In genomic region chr4:27763830-27764525, GRCh38 we compare ENCODE assay signal across 24 cellular contexts.
"Had no signal": no experiment of that assay in that cellular context is flagged by ENCODE, and none has a peak within 500 bp of the region (broad histone marks: within the 10 kb centered on the region; RNA-seq: fewer than 3 reads in every experiment).

No MANE protein-coding gene starts in this region.

- H3K4me3 ChIP-seq: breast epithelium, gastrocnemius medialis, pancreas, prostate gland, sigmoid colon, upper lobe of right lung had no signal

- H3K9me3 ChIP-seq: breast epithelium, gastrocnemius medialis, pancreas, prostate gland, sigmoid colon, upper lobe of right lung had no signal

- H3K36me3 ChIP-seq: breast epithelium, gastrocnemius medialis, pancreas, prostate gland, sigmoid colon, upper lobe of right lung had no signal

- H3K27ac ChIP-seq: breast epithelium, gastrocnemius medialis, pancreas, prostate gland, sigmoid colon, upper lobe of right lung had no signal

- DNase-seq: activated CD4-positive, alpha-beta T cell treated with anti-CD3 and anti-CD28 coated beads for 36 hours; activated CD4-positive, CD25-positive, alpha-beta regulatory T cell; activated CD8-positive, alpha-beta memory T cell treated with anti-CD3 and anti-CD28 coated beads, Interleukin-2, amount 10 ng/mL, durations not matched to agents 7 days and 5 days; activated CD8-positive, alpha-beta T cell treated with anti-CD3 and anti-CD28 coated beads, Interleukin-2, amount 10 ng/mL, durations not matched to agents 7 days and 5 days; activated naive CD4-positive, alpha-beta T cell; activated T-cell treated with anti-CD3 and anti-CD28 coated beads, Interleukin-2, amount 50 U/mL, for 72 hours; dermis blood vessel endothelial cell; effector CD4-positive, alpha-beta T cell; gastrocnemius medialis; glutamatergic neuron; islet precursor cell; left ventricle myocardium superior; mammary epithelial cell; nucleus accumbens; pancreas; retina; sigmoid colon; stimulated activated CD4-positive, alpha-beta T cell treated with anti-CD3 and anti-CD28 coated beads, Interleukin-4, amount 100 ng/mL, for 4 hours; stimulated activated CD8-positive, alpha-beta memory T cell treated with anti-CD3 and anti-CD28 coated beads, Interleukin-4, amount 100 ng/mL, for 48 hours; stimulated activated naive CD8-positive, alpha-beta T cell treated with anti-CD3 and anti-CD28 coated beads, Interleukin-15, amount 100 ng/mL, for 72 hours; substantia nigra; upper lobe of right lung had no signal

- H3K4me1 ChIP-seq: breast epithelium, gastrocnemius medialis, pancreas, prostate gland, sigmoid colon, upper lobe of right lung had no signal

- H3K27me3 ChIP-seq: breast epithelium, gastrocnemius medialis, pancreas, sigmoid colon, upper lobe of right lung had no signal
